15 cellular contexts compared by ENCODE assay signal in the genomic region with DNA sequence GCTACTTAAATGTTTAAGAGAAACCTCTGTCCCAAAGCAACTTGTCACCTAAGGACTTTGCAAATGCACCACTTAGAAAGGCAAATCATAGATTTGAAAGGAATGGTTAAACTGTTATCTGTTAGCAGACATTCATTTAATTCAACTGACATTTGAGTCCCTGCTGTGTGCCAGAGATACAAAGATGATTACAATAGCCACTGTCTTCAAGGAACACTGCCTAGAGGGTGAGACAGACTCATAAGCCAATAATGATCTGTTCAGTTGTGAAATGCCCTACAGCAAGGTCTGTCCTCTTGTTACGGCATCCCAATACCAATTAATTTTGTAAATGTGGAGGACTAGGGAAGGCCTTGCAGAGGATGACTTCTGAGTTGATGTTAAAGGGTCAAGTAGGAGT.
DNase-seq lines count a peak whose midpoint lies in the region; ATAC-seq and TF ChIP-seq lines count a peak whose summit lies in the region.
"Had no signal": no experiment of that assay in that cellular context is flagged by ENCODE, and none has a peak within 500 bp of the region (broad histone marks: within the 10 kb centered on the region; RNA-seq: fewer than 3 reads in every experiment).

No MANE protein-coding gene starts in this region.

- no peaks in the 10 kb centered on the region for H3K9me3 ChIP-seq in aorta (ENCODE audit: control insufficient read depth, low read length)
- no peaks in the 10 kb centered on the region for H3K9me3 ChIP-seq in effector memory CD4-positive, alpha-beta T cell (ENCODE audit: control insufficient read depth, low read length)

- peaks cover 40% of the 10 kb centered on the region for H3K4me1 Mint-ChIP-seq in nephron progenitor cell

- peak overlapping the region; percentile 21 for H3K27ac Mint-ChIP-seq in nephron progenitor cell
- H3K27ac Mint-ChIP-seq: activated CD4-positive, alpha-beta T cell treated with anti-CD3 and anti-CD28 coated beads for 36 hours had no signal

- intact Hi-C loops in aorta (cut with DNase I), result loop anchor here (10.0 kb wide), 3 partner anchors 79 to 169 kb away; no protein-coding TSS in a partner anchor

- WGBS in aorta, 2 donors, result 90 to 94% methylated on average over 1 of the region's 1 CpG

- no peak for ATAC-seq in aorta (ENCODE audit: low FRiP score)
- ATAC-seq: activated CD4-positive, alpha-beta T cell treated with anti-CD3 and anti-CD28 coated beads for 36 hours had no signal

- no peak overlapping the region for H3K27ac ChIP-seq in aorta (ENCODE audit: low read depth in 1 of 2, low read length in 2 of 2)
- no peak overlapping the region for H3K27ac ChIP-seq in effector memory CD4-positive, alpha-beta T cell (ENCODE audit: insufficient read depth, low read length, poor library complexity, severe bottlenecking)

- H3K4me3 ChIP-seq in aorta (ENCODE audit: low read length in 2 of 2), result no peak overlapping the region
- no peak overlapping the region for H3K4me3 ChIP-seq in effector memory CD4-positive, alpha-beta T cell (ENCODE audit: insufficient read depth, low read depth, low read length, poor library complexity, severe bottlenecking)
- H3K4me3 ChIP-seq: lung had no signal

- H3K27me3 Mint-ChIP-seq in nephron progenitor cell (ENCODE audit: low read depth, poor library complexity), result peaks cover 3% of the 10 kb centered on the region
- H3K27me3 Mint-ChIP-seq: activated CD4-positive, alpha-beta T cell treated with anti-CD3 and anti-CD28 coated beads for 36 hours had no signal

- no peaks in the 10 kb centered on the region for H3K27me3 ChIP-seq in aorta (ENCODE audit: control insufficient read depth in 1 of 2, insufficient read depth in 2 of 2, low read length in 1 of 2)
- H3K27me3 ChIP-seq in effector memory CD4-positive, alpha-beta T cell (replicated peaks; ENCODE audit: control insufficient read depth, insufficient read depth, low read length, poor library complexity, severe bottlenecking), result no peaks in the 10 kb centered on the region

- no peak for TF ChIP-seq CTCF in nephron progenitor cell (IDR thresholded peaks at IDR 0.05)

- H3K36me3 ChIP-seq in aorta (ENCODE audit: control insufficient read depth in 1 of 2, insufficient read depth in 2 of 2, low read length in 1 of 2), result no peaks in the 10 kb centered on the region
- no peaks in the 10 kb centered on the region for H3K36me3 ChIP-seq in effector memory CD4-positive, alpha-beta T cell (ENCODE audit: control insufficient read depth, insufficient read depth, low read length)

- H3K36me3 Mint-ChIP-seq in nephron progenitor cell (ENCODE audit: low read depth), result peaks cover 12% of the 10 kb centered on the region

- in situ Hi-C loops in SK-MEL-5 (cut with HindIII; ENCODE audit: low pct_unique_long_range_greater_than_20kb, low sequenced_read_pairs), result loop anchor here (10.0 kb wide), 1 partner anchor 249 kb away; no protein-coding TSS in a partner anchor

- H3K4me1 ChIP-seq in aorta (ENCODE audit: control insufficient read depth in 1 of 2, insufficient read depth in 2 of 2, low read length in 2 of 2), result peaks cover 2% of the 10 kb centered on the region in 2 donors
- no peaks in the 10 kb centered on the region for H3K4me1 ChIP-seq in effector memory CD4-positive, alpha-beta T cell (ENCODE audit: control insufficient read depth, insufficient read depth, low read length, poor library complexity, severe bottlenecking)

- H3K9me3 Mint-ChIP-seq in nephron progenitor cell, result no peaks in the 10 kb centered on the region

- peak; percentile 28 for TF ChIP-seq POLR2A in erythroblast (IDR thresholded peaks at IDR 0.05; ENCODE audit: low read length)

- no peak overlapping the region for H3K4me3 Mint-ChIP-seq in nephron progenitor cell
- H3K4me3 Mint-ChIP-seq: activated CD4-positive, alpha-beta T cell treated with anti-CD3 and anti-CD28 coated beads for 36 hours had no signal

- DNase-seq in EH (ENCODE audit: low read depth) (peak; percentile 41), SK-MEL-5 (ENCODE audit: low read depth, low spot score) (peak; percentile 32), erythroblast (lab: John Stamatoyannopoulos, UW) (peak; percentile 36 to 84), nephron progenitor cell (no peak), aorta (no peak), NCI-H526 treated with DMSO at 0.1 percent for 48 hours (lab: John Stamatoyannopoulos, UW) (no peak)
- DNase-seq in stimulated activated CD4-positive, alpha-beta T cell treated with anti-CD3 and anti-CD28 coated beads, Interleukin-4, amount 100 ng/mL, for 24 hours, result no peak
- DNase-seq in effector memory CD4-positive, alpha-beta T cell, result no peak
- DNase-seq: activated CD4-positive, alpha-beta T cell treated with anti-CD3 and anti-CD28 coated beads for 36 hours; activated CD8-positive, alpha-beta memory T cell treated with anti-CD3 and anti-CD28 coated beads, Interleukin-2, amount 50 U/mL, for 4 hours; AML-193; MM.1S; NCI-H2081 treated with DMSO at 0.1 percent for 48 hours; T-helper 2 cell had no signal

Comparison
In these comparisons a context has a peak if more than half of its experiments do, and no peak if none do; other contexts are left out.
1. DNase-seq: peak in EH (single experiment), SK-MEL-5 (single experiment) and erythroblast (2 of 2); none in nephron progenitor cell (single experiment), aorta (0 of 2), stimulated activated CD4-positive, alpha-beta T cell treated with anti-CD3 and anti-CD28 coated beads, Interleukin-4, amount 100 ng/mL, for 24 hours (single experiment), effector memory CD4-positive, alpha-beta T cell (0 of 3) and NCI-H526 treated with DMSO at 0.1 percent for 48 hours (single experiment).